Comparison of ENCODE assay signal across 8 cellular contexts in genomic region chr5:119435436-119436132, GRCh38. TPM values are rescaled to one million over a fixed set of nuclear protein-coding genes. Genes with fewer than 3 reads are reported as not detected.
DNase-seq lines count a peak whose midpoint lies in the region; ATAC-seq and TF ChIP-seq lines count a peak whose summit lies in the region.

No MANE protein-coding gene starts in this region.

- peaks cover 16 to 39% of the 10 kb centered on the region in 2 donors for H3K27me3 Mint-ChIP-seq in T-cell

- no peaks in the 10 kb centered on the region for H3K36me3 ChIP-seq in BE2C

- no peak overlapping the region for H3K27ac Mint-ChIP-seq in T-cell

- H3K27me3 ChIP-seq in BE2C: no peaks in the 10 kb centered on the region

- H3K4me3 Mint-ChIP-seq in T-cell: no peak overlapping the region

- no peaks in the 10 kb centered on the region for H3K36me3 Mint-ChIP-seq in T-cell

- H3K4me1 Mint-ChIP-seq in T-cell: peaks cover 7 to 17% (median 9%) of the 10 kb centered on the region in 3 donors

- peak; percentile 98 for ATAC-seq in GM19351 (IDR thresholded peaks at IDR 0.05; ENCODE audit: unreplicated experiment)
- ATAC-seq in HG03354 (IDR thresholded peaks at IDR 0.05; ENCODE audit: poor library complexity, severe bottlenecking, unreplicated experiment): peak; percentile 93
- peak; percentile 76 to 81 (median 79) for ATAC-seq in T-cell (replicated peaks in 1 of 4)

- DNase-seq in BE2C (peak; percentile 66), T-cell (peak; percentile 37 to 78 (median 68)), iPS-NIHi11 (ENCODE audit: low spot score) (peak; percentile 57), DMS79 (lab: John Stamatoyannopoulos, UW) (no peak)
- peak; percentile 53 for DNase-seq in activated naive CD8-positive, alpha-beta T cell treated with anti-CD3 and anti-CD28 coated beads, Interleukin-2, amount 50 U/mL, for 16 hours (ENCODE audit: low read depth, low spot score)
- DNase-seq in stimulated activated CD4-positive, alpha-beta T cell treated with anti-CD3 and anti-CD28 coated beads, Interleukin-4, amount 100 ng/mL, for 24 hours: peak; percentile 73

- H3K4me3 ChIP-seq in BE2C (ENCODE audit: low read depth, low read length): no peak overlapping the region

- POLR2A ChIA-PET in T-cell (lab: Charles Lee): interaction anchor here in 1 of 2 donors (0.5 kb wide), 1 partner anchor 35 kb away, joined by 4 read pairs; no protein-coding TSS in a partner anchor

- no peaks in the 10 kb centered on the region for H3K9me3 ChIP-seq in BE2C

- no peaks in the 10 kb centered on the region for H3K4me1 ChIP-seq in BE2C

- H3K9me3 Mint-ChIP-seq in T-cell: peaks cover 0 to 4% (median 0%) of the 10 kb centered on the region in 3 donors

- peak; percentile 70 for TF ChIP-seq CTCF in BE2C (IDR thresholded peaks at IDR 0.05; ENCODE audit: low read depth, low read length)

- CTCF ChIA-PET in T-cell (lab: Charles Lee): interaction anchor here (0.6 to 2.3 kb wide), 13 partner anchors 12 to 447 kb away, joined by 3 to 19 read pairs (median 5); partner anchors contain the start of genes DTWD2 (in 2 of the 2) and DMXL1 (in 1 of the 2)

RNA-seq across cellular contexts. Expression of gene HSD17B4, which starts 16.7 kb away (rescaled TPM):
- 57.4 TPM for polyA plus RNA-seq in BE2C (2012; ENCODE audit: insufficient read depth, insufficient read length, low read depth)
- 10 to 100 TPM; 32.1 to 79.6 (median 54.0) TPM for total RNA-seq in T-cell
